In the genomic region with DNA sequence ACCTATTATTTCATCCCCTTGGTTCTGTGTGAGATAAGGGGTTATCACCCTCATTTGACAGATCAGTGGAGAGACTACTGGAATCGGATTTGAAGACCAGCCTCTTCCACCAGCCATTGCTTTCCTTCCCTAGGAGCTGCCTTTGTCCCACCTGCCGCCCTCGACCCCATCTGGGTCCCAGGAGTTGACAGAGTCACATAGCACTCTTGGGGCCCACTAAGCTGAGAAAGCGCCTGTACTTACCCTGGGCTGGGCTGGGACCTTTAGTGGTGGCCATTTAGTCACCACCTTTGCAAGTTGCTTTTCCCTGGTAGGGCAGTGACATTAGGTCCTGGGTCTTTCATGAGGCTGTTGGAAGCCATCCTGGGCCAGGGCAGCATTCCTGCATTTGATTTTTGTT, we compare ENCODE assay signal across 5 cellular contexts.
A peak's percentile ranks its signal among the peaks of the same experiment; 100 is the strongest.
DNase-seq lines count a peak whose midpoint lies in the region; ATAC-seq and TF ChIP-seq lines count a peak whose summit lies in the region.
"Not testable (repeated sequence)": the region's sequence is repeated elsewhere in the genome, so short reads cannot be mapped to it uniquely, and the experiment has no call there.

No MANE protein-coding gene starts in this region.

- intact Hi-C loops in dendritic cell treated with granulocyte-macrophage colony-stimulating factor and Interleukin-4, amounts not matched to agents 40 ng/mL and 50 ng/mL, for 4 days (cut with micrococcal nuclease) = not testable (repeated sequence)

- ATAC-seq in activated naive CD8-positive, alpha-beta T cell treated with anti-CD3 and anti-CD28 coated beads, Interleukin-2, amount 50 U/mL, for 24 hours = peak; percentile 37
- ATAC-seq in stimulated activated effector memory CD8-positive, alpha-beta T cell treated with anti-CD3 and anti-CD28 coated beads, Interleukin-12 subunit alpha, Interleukin-12 subunit beta, amount 100 ng/mL, for 72 hours = peak; percentile 14

- H3K4me1 ChIP-seq in KMS-11 (ENCODE audit: low read depth, poor library complexity, severe bottlenecking) = peaks cover 55% of the 10 kb centered on the region

- not testable (repeated sequence) for H3K9me3 Mint-ChIP-seq in activated naive CD8-positive, alpha-beta T cell treated with anti-CD3 and anti-CD28 coated beads, Interleukin-2, amount 50 U/mL, for 24 hours; dendritic cell treated with granulocyte-macrophage colony-stimulating factor and Interleukin-4, amounts not matched to agents 40 ng/mL and 50 ng/mL, for 4 days; stimulated activated effector memory CD8-positive, alpha-beta T cell treated with anti-CD3 and anti-CD28 coated beads, Interleukin-12 subunit alpha, Interleukin-12 subunit beta, amount 100 ng/mL, for 72 hours

- H3K36me3 Mint-ChIP-seq in activated naive CD8-positive, alpha-beta T cell treated with anti-CD3 and anti-CD28 coated beads, Interleukin-2, amount 50 U/mL, for 24 hours (ENCODE audit: low read depth); dendritic cell treated with granulocyte-macrophage colony-stimulating factor and Interleukin-4, amounts not matched to agents 40 ng/mL and 50 ng/mL, for 4 days (ENCODE audit: low read depth); stimulated activated effector memory CD8-positive, alpha-beta T cell treated with anti-CD3 and anti-CD28 coated beads, Interleukin-12 subunit alpha, Interleukin-12 subunit beta, amount 100 ng/mL, for 72 hours: not testable (repeated sequence)

- not testable (repeated sequence) for H3K4me3 ChIP-seq in KMS-11 (IDR thresholded peaks at IDR 0.05; ENCODE audit: insufficient read depth, low read depth, low read length)

- H3K27me3 ChIP-seq in KMS-11 (ENCODE audit: insufficient read depth, low read depth) = not testable (repeated sequence)

- H3K27ac Mint-ChIP-seq in activated naive CD8-positive, alpha-beta T cell treated with anti-CD3 and anti-CD28 coated beads, Interleukin-2, amount 50 U/mL, for 24 hours; stimulated activated effector memory CD8-positive, alpha-beta T cell treated with anti-CD3 and anti-CD28 coated beads, Interleukin-12 subunit alpha, Interleukin-12 subunit beta, amount 100 ng/mL, for 72 hours: not testable (repeated sequence)
- H3K27ac Mint-ChIP-seq in dendritic cell treated with granulocyte-macrophage colony-stimulating factor and Interleukin-4, amounts not matched to agents 40 ng/mL and 50 ng/mL, for 4 days = peak overlapping the region; percentile 48

- not testable (repeated sequence) for H3K27me3 Mint-ChIP-seq in activated naive CD8-positive, alpha-beta T cell treated with anti-CD3 and anti-CD28 coated beads, Interleukin-2, amount 50 U/mL, for 24 hours; dendritic cell treated with granulocyte-macrophage colony-stimulating factor and Interleukin-4, amounts not matched to agents 40 ng/mL and 50 ng/mL, for 4 days

- not testable (repeated sequence) for TF ChIP-seq CTCF in KMS-11 (conservative IDR thresholded peaks at IDR 0.05; ENCODE audit: low read depth, low read length)

- peak; percentile 16 for DNase-seq in RPMI8226
- DNase-seq in activated naive CD8-positive, alpha-beta T cell treated with anti-CD3 and anti-CD28 coated beads, Interleukin-2, amount 50 U/mL, for 24 hours; stimulated activated effector memory CD8-positive, alpha-beta T cell treated with anti-CD3 and anti-CD28 coated beads, Interleukin-12 subunit alpha, Interleukin-12 subunit beta, amount 100 ng/mL, for 72 hours (ENCODE audit: low spot score in 2 of 2): not testable (repeated sequence)

- H3K27ac ChIP-seq in KMS-11 = peak overlapping the region; percentile 95

- H4K20me1 ChIP-seq in KMS-11 (ENCODE audit: insufficient read depth) = not testable (repeated sequence)

- H3K9ac ChIP-seq in KMS-11 = not testable (repeated sequence)

- not testable (repeated sequence) for H3K79me2 ChIP-seq in KMS-11 (ENCODE audit: insufficient read depth, low read depth)

- H3K4me3 Mint-ChIP-seq in activated naive CD8-positive, alpha-beta T cell treated with anti-CD3 and anti-CD28 coated beads, Interleukin-2, amount 50 U/mL, for 24 hours; dendritic cell treated with granulocyte-macrophage colony-stimulating factor and Interleukin-4, amounts not matched to agents 40 ng/mL and 50 ng/mL, for 4 days; stimulated activated effector memory CD8-positive, alpha-beta T cell treated with anti-CD3 and anti-CD28 coated beads, Interleukin-12 subunit alpha, Interleukin-12 subunit beta, amount 100 ng/mL, for 72 hours: not testable (repeated sequence)

- not testable (repeated sequence) for H2AFZ ChIP-seq in KMS-11 (ENCODE audit: low read depth)

- not testable (repeated sequence) for H3K4me2 ChIP-seq in KMS-11

- H3K4me1 Mint-ChIP-seq in activated naive CD8-positive, alpha-beta T cell treated with anti-CD3 and anti-CD28 coated beads, Interleukin-2, amount 50 U/mL, for 24 hours = peaks cover 22% of the 10 kb centered on the region
- H3K4me1 Mint-ChIP-seq in dendritic cell treated with granulocyte-macrophage colony-stimulating factor and Interleukin-4, amounts not matched to agents 40 ng/mL and 50 ng/mL, for 4 days (ENCODE audit: low read depth); stimulated activated effector memory CD8-positive, alpha-beta T cell treated with anti-CD3 and anti-CD28 coated beads, Interleukin-12 subunit alpha, Interleukin-12 subunit beta, amount 100 ng/mL, for 72 hours: not testable (repeated sequence)

- H3K36me3 ChIP-seq in KMS-11 (ENCODE audit: insufficient read depth) = not testable (repeated sequence)
